11 cellular contexts compared by ENCODE assay signal in genomic region chr16:68286153-68287074, GRCh38. TPM values are rescaled to one million over a fixed set of nuclear protein-coding genes. Genes with fewer than 3 reads are reported as not detected.
DNase-seq lines count a peak whose midpoint lies in the region; ATAC-seq and TF ChIP-seq lines count a peak whose summit lies in the region.
"Had no signal": no experiment of that assay in that cellular context is flagged by ENCODE, and none has a peak within 500 bp of the region (broad histone marks: within the 10 kb centered on the region; RNA-seq: fewer than 3 reads in every experiment).

No MANE protein-coding gene starts in this region.

- POLR2A ChIA-PET in CD4-positive, alpha-beta T cell (lab: Charles Lee) = interaction anchor here (0.6 to 14.1 kb wide), 12 partner anchors 8 to 938 kb away, joined by 3 to 271 read pairs (median 6); partner anchors contain the start of genes PRMT7, SLC7A6 and SLC7A6OS
- POLR2A ChIA-PET in activated CD4-positive, alpha-beta memory T cell treated with anti-CD3 and anti-CD28 coated beads, Interleukin-2, amount 10 ng/mL, durations not matched to agents 7 days and 5 days (lab: Charles Lee) = interaction anchor here (1.2 to 9.9 kb wide), 9 partner anchors 8 to 216 kb away, joined by 3 to 85 read pairs (median 25); partner anchors contain the start of genes PRMT7, SLC7A6 and SLC7A6OS

- peak; percentile 60 for ATAC-seq in CD4-positive, alpha-beta T cell (ENCODE audit: poor library complexity)
- no peak for ATAC-seq in aorta (ENCODE audit: low FRiP score)

- H3K9me3 Mint-ChIP-seq in CD4-positive, alpha-beta T cell = no peaks in the 10 kb centered on the region
- no peaks in the 10 kb centered on the region for H3K9me3 Mint-ChIP-seq in HFFc6
- no peaks in the 10 kb centered on the region for H3K9me3 Mint-ChIP-seq in activated CD4-positive, alpha-beta memory T cell treated with anti-CD3 and anti-CD28 coated beads, Interleukin-2, amount 10 ng/mL, durations not matched to agents 7 days and 5 days

- intact Hi-C loops in CD4-positive, alpha-beta T cell (cut with DNase I, micrococcal nuclease) = loop anchor here (1.0 to 2.0 kb wide), 3 partner anchors 14 to 21 kb away; no protein-coding TSS in a partner anchor
- intact Hi-C loops in aorta (cut with DNase I) = no loop called here

- 85% methylated on average over 12 of the region's 12 CpGs for WGBS in aorta, 2 donors

- H3K27me3 ChIP-seq in CD4-positive, alpha-beta T cell (ENCODE audit: control insufficient read depth, insufficient read depth, low read length) = no peaks in the 10 kb centered on the region
- no peaks in the 10 kb centered on the region for H3K27me3 ChIP-seq in aorta (ENCODE audit: control insufficient read depth in 1 of 2, insufficient read depth in 2 of 2, low read length in 1 of 2)

- DNase-seq in CD4-positive, alpha-beta T cell = peak in 2 of 10 experiments; percentile 20 to 38
- DNase-seq in HFFc6 (no peak), lung microvascular endothelial cell (ENCODE audit: low read depth in 2 of 2) (peak; percentile 35 to 41), AG08396 (ENCODE audit: low spot score) (no peak), NCI-H524 (lab: John Stamatoyannopoulos, UW) (no peak), NCI-H2196 treated with DMSO at 0.1 percent for 48 hours (lab: John Stamatoyannopoulos, UW; ENCODE audit: unreplicated experiment) (no peak), aorta (no peak)
- DNase-seq in activated CD4-positive, alpha-beta memory T cell treated with anti-CD3 and anti-CD28 coated beads, Interleukin-2, amount 10 ng/mL, durations not matched to agents 7 days and 5 days = peak; percentile 41
- DNase-seq: SK-N-SH, trophoblast cell had no signal

- H3K27me3 Mint-ChIP-seq in CD4-positive, alpha-beta T cell = no peaks in the 10 kb centered on the region
- H3K27me3 Mint-ChIP-seq in HFFc6 (ENCODE audit: insufficient read depth) = peaks cover 4% of the 10 kb centered on the region; the same call in 1 of the 2 replicates
- no peaks in the 10 kb centered on the region for H3K27me3 Mint-ChIP-seq in activated CD4-positive, alpha-beta memory T cell treated with anti-CD3 and anti-CD28 coated beads, Interleukin-2, amount 10 ng/mL, durations not matched to agents 7 days and 5 days

- peaks cover 0 to 3% of the 10 kb centered on the region in 2 donors for H3K4me1 ChIP-seq in aorta (ENCODE audit: control insufficient read depth in 1 of 2, insufficient read depth in 2 of 2, low read length in 2 of 2)

- CTCF ChIA-PET in CD4-positive, alpha-beta T cell (lab: Charles Lee) = interaction anchor here (0.7 to 23.0 kb wide), 7 partner anchors 10 to 183 kb away, joined by 3 to 278 read pairs (median 7); partner anchors contain the start of gene SLC7A6
- CTCF ChIA-PET in activated CD4-positive, alpha-beta memory T cell treated with anti-CD3 and anti-CD28 coated beads, Interleukin-2, amount 10 ng/mL, durations not matched to agents 7 days and 5 days (lab: Charles Lee) = interaction anchor here (0.7 to 15.3 kb wide), 7 partner anchors 13 to 88 kb away, joined by 3 to 243 read pairs (median 6); partner anchors contain the start of genes PRMT7, SLC7A6 and SLC7A6OS

- peak overlapping the region; percentile 87 for H3K27ac Mint-ChIP-seq in CD4-positive, alpha-beta T cell
- H3K27ac Mint-ChIP-seq in HFFc6 = peak overlapping the region; percentile 65
- peak overlapping the region; percentile 92 for H3K27ac Mint-ChIP-seq in activated CD4-positive, alpha-beta memory T cell treated with anti-CD3 and anti-CD28 coated beads, Interleukin-2, amount 10 ng/mL, durations not matched to agents 7 days and 5 days

- no peak for TF ChIP-seq CTCF in CD4-positive, alpha-beta T cell (IDR thresholded peaks at IDR 0.05)
- no peak for TF ChIP-seq CTCF in HFFc6 (IDR thresholded peaks at IDR 0.05)

- H3K4me3 Mint-ChIP-seq in CD4-positive, alpha-beta T cell = peak overlapping the region; percentile 73
- peak overlapping the region; percentile 0; the same call in 1 of the 2 replicates for H3K4me3 Mint-ChIP-seq in HFFc6
- H3K4me3 Mint-ChIP-seq in activated CD4-positive, alpha-beta memory T cell treated with anti-CD3 and anti-CD28 coated beads, Interleukin-2, amount 10 ng/mL, durations not matched to agents 7 days and 5 days = peak overlapping the region; percentile 73

- H3K4me3 ChIP-seq in aorta (ENCODE audit: low read length in 2 of 2) = no peak overlapping the region

- H3K36me3 ChIP-seq in aorta (ENCODE audit: control insufficient read depth in 1 of 2, insufficient read depth in 2 of 2, low read length in 1 of 2) = peaks cover 3 to 8% of the 10 kb centered on the region in 2 donors

- peaks cover 83% of the 10 kb centered on the region for H3K36me3 Mint-ChIP-seq in CD4-positive, alpha-beta T cell (ENCODE audit: low read depth)
- H3K36me3 Mint-ChIP-seq in HFFc6 (ENCODE audit: low read depth) = peaks cover 63% of the 10 kb centered on the region
- peaks cover 80% of the 10 kb centered on the region for H3K36me3 Mint-ChIP-seq in activated CD4-positive, alpha-beta memory T cell treated with anti-CD3 and anti-CD28 coated beads, Interleukin-2, amount 10 ng/mL, durations not matched to agents 7 days and 5 days (ENCODE audit: low read depth)

- peaks cover 94% of the 10 kb centered on the region for H3K4me1 Mint-ChIP-seq in CD4-positive, alpha-beta T cell (ENCODE audit: low read depth)
- peaks cover 57% of the 10 kb centered on the region for H3K4me1 Mint-ChIP-seq in HFFc6 (ENCODE audit: low read depth)
- peaks cover 96% of the 10 kb centered on the region for H3K4me1 Mint-ChIP-seq in activated CD4-positive, alpha-beta memory T cell treated with anti-CD3 and anti-CD28 coated beads, Interleukin-2, amount 10 ng/mL, durations not matched to agents 7 days and 5 days

- peak overlapping the region; percentile 80 for H3K27ac ChIP-seq in CD4-positive, alpha-beta T cell (ENCODE audit: low read depth, low read length)
- no peak overlapping the region for H3K27ac ChIP-seq in aorta (ENCODE audit: low read depth in 1 of 2, low read length in 2 of 2)
- H3K27ac ChIP-seq: KMS-11 had no signal

- no peaks in the 10 kb centered on the region for H3K9me3 ChIP-seq in CD4-positive, alpha-beta T cell (ENCODE audit: control insufficient read depth, low read length)
- no peaks in the 10 kb centered on the region for H3K9me3 ChIP-seq in aorta (ENCODE audit: control insufficient read depth, low read length)
- H3K9me3 ChIP-seq: SK-N-SH had no signal

RNA-seq across cellular contexts. Expression of gene SLC7A6, which starts 22.1 kb away (rescaled TPM):
- 100 to 1,000 TPM; 187 to 197 TPM for total RNA-seq in CD4-positive, alpha-beta T cell
- total RNA-seq in HFFc6 (2021; fragmentation: NEBNext Ultra II Directional; extraction: Animal tissue kit (Norgen Biotek cat#: 25700)) = 10 to 100 TPM; 46.1 to 56.6 (median 50.8) TPM
- 10 to 100 TPM; 66.7 to 68.9 TPM for total RNA-seq in activated CD4-positive, alpha-beta memory T cell treated with anti-CD3 and anti-CD28 coated beads, Interleukin-2, amount 10 ng/mL, durations not matched to agents 7 days and 5 days
- 10.5 and 10.9 TPM in 2 replicates for total RNA-seq in lung microvascular endothelial cell
- 10 to 100 TPM; 47.0 to 52.4 TPM for total RNA-seq in aorta
- polyA plus RNA-seq in aorta = 10 to 100 TPM in 1 of 2 donors, 1 to 10 TPM in 1; 2.4 to 12.8 TPM

RNA-seq across cellular contexts. Expression of gene SLC7A6OS, which starts 24.3 kb away (rescaled TPM):
- total RNA-seq in CD4-positive, alpha-beta T cell = 10 to 100 TPM; 29.0 to 32.1 TPM
- 10 to 100 TPM; 10.5 to 16.2 (median 13.7) TPM for total RNA-seq in HFFc6 (2021; fragmentation: NEBNext Ultra II Directional; extraction: Animal tissue kit (Norgen Biotek cat#: 25700))
- total RNA-seq in activated CD4-positive, alpha-beta memory T cell treated with anti-CD3 and anti-CD28 coated beads, Interleukin-2, amount 10 ng/mL, durations not matched to agents 7 days and 5 days = 10 to 100 TPM; 30.4 to 31.2 TPM
- total RNA-seq in lung microvascular endothelial cell (8.3 and 10.3 TPM in 2 replicates), aorta (10 to 100 TPM; 13.7 to 21.1 TPM)
- polyA plus RNA-seq in aorta = 1 to 10 TPM; 4.0 to 8.3 TPM

RNA-seq across cellular contexts. Expression of gene PRMT7, which starts 24.4 kb away (rescaled TPM):
- total RNA-seq in CD4-positive, alpha-beta T cell = 10 to 100 TPM; 46.3 to 51.0 TPM
- 10 to 100 TPM; 32.1 to 37.7 (median 36.4) TPM for total RNA-seq in HFFc6 (2021; fragmentation: NEBNext Ultra II Directional; extraction: Animal tissue kit (Norgen Biotek cat#: 25700))
- 10 to 100 TPM; 50.4 to 52.2 TPM for total RNA-seq in activated CD4-positive, alpha-beta memory T cell treated with anti-CD3 and anti-CD28 coated beads, Interleukin-2, amount 10 ng/mL, durations not matched to agents 7 days and 5 days
- 20.9 and 22.0 TPM in 2 replicates for total RNA-seq in lung microvascular endothelial cell
- total RNA-seq in aorta = 10 to 100 TPM; 21.4 to 41.7 TPM
- 10 to 100 TPM; 11.0 to 99.2 TPM for polyA plus RNA-seq in aorta

RNA-seq across cellular contexts. Expression of gene PLA2G15, which starts 41.2 kb away (rescaled TPM):
- 1 to 10 TPM; 4.3 to 4.7 TPM for total RNA-seq in CD4-positive, alpha-beta T cell
- total RNA-seq in HFFc6 (2021; fragmentation: NEBNext Ultra II Directional; extraction: Animal tissue kit (Norgen Biotek cat#: 25700)) = 10 to 100 TPM; 40.1 to 47.4 (median 44.4) TPM
- total RNA-seq in activated CD4-positive, alpha-beta memory T cell treated with anti-CD3 and anti-CD28 coated beads, Interleukin-2, amount 10 ng/mL, durations not matched to agents 7 days and 5 days = 1 to 10 TPM; 7.4 to 7.5 TPM
- total RNA-seq in lung microvascular endothelial cell (14.4 and 23.0 TPM in 2 replicates), aorta (10 to 100 TPM; 13.6 to 28.4 TPM)
- polyA plus RNA-seq in aorta = 1 to 10 TPM; 7.2 to 7.5 TPM

RNA-seq across cellular contexts. Expression of gene ESRP2, which starts 50.5 kb away (rescaled TPM):
- not detected for total RNA-seq in CD4-positive, alpha-beta T cell
- total RNA-seq in HFFc6 (2021; fragmentation: NEBNext Ultra II Directional; extraction: Animal tissue kit (Norgen Biotek cat#: 25700)) = under 1 TPM in 4 of 6 experiments, not detected in 2; 0.05 to 0.14 (median 0.10) TPM
- total RNA-seq in activated CD4-positive, alpha-beta memory T cell treated with anti-CD3 and anti-CD28 coated beads, Interleukin-2, amount 10 ng/mL, durations not matched to agents 7 days and 5 days = not detected
- total RNA-seq in lung microvascular endothelial cell = 0.44 and 1.6 TPM in 2 replicates
- total RNA-seq in aorta = under 1 TPM; 0.36 to 0.60 TPM
- polyA plus RNA-seq in aorta = 1 to 10 TPM in 1 of 2 donors, under 1 TPM in 1; 0.03 to 2.3 TPM

Comparison
In these comparisons a context has a peak if more than half of its experiments do, and no peak if none do; other contexts are left out.
1. DNase-seq: peak in activated CD4-positive, alpha-beta memory T cell treated with anti-CD3 and anti-CD28 coated beads, Interleukin-2, amount 10 ng/mL, durations not matched to agents 7 days and 5 days (single experiment) and lung microvascular endothelial cell (2 of 2); none in HFFc6 (single experiment), AG08396 (single experiment), NCI-H524 (0 of 2), NCI-H2196 treated with DMSO at 0.1 percent for 48 hours (single experiment) and aorta (0 of 2).
2. H3K4me3 Mint-ChIP-seq: peak in every context shown above with its lines; median percentile 73 in CD4-positive, alpha-beta T cell; 73 in activated CD4-positive, alpha-beta memory T cell treated with anti-CD3 and anti-CD28 coated beads, Interleukin-2, amount 10 ng/mL, durations not matched to agents 7 days and 5 days; 0 in HFFc6.
3. intact Hi-C loops: an anchor here in CD4-positive, alpha-beta T cell (1.0 to 2.0 kb wide); none called in aorta.
4. Peak in every context shown above with its lines, with median percentiles within 50 percentile points of each other: H3K27ac Mint-ChIP-seq.